In the genomic region with DNA sequence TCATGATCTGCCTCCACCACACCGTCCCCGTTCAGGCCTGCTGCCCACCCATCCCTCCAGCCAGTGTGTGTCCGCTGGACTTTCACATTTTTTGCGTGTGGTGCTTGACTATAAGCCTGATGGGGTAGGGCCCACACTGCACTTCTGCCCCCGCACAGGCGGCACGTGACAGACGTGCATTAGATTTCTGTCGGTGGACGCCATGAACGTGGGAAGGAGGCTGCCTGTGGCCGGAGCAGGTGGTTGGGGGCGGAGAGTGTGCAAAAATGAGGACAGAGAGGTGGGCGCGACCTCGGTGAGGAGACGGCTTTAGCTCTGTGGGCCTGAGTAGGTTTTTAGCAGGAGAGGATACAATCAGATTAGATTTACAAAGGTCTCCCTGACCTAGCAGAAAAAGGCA, we compare ENCODE assay signal across 1 cellular context.
TF ChIP-seq lines count a peak whose summit lies in the region.

No MANE protein-coding gene starts in this region.

TF ChIP-seq in HepG2, 621 proteins besides CTCF, POLR2A, EP300 and RAD21:
- no peak for TF ChIP-seq XBP1 (CRISPR knock-in tag; IDR thresholded peaks at IDR 0.05)
- no peak for TF ChIP-seq ZNF549 (CRISPR knock-in tag; IDR thresholded peaks at IDR 0.05)
- TF ChIP-seq, protein P1, sequence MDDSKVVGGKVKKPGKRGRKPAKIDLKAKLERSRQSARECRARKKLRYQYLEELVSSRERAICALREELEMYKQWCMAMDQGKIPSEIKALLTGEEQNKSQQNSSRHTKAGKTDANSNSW (CRISPR knock-in tag; IDR thresholded peaks at IDR 0.05; ENCODE audit: borderline replicate concordance), result no peak
- peak; percentile 55 for TF ChIP-seq AGO2 (optimal IDR thresholded peaks at IDR 0.05; ENCODE audit: low read depth, low read length)
- TF ChIP-seq, protein P2, sequence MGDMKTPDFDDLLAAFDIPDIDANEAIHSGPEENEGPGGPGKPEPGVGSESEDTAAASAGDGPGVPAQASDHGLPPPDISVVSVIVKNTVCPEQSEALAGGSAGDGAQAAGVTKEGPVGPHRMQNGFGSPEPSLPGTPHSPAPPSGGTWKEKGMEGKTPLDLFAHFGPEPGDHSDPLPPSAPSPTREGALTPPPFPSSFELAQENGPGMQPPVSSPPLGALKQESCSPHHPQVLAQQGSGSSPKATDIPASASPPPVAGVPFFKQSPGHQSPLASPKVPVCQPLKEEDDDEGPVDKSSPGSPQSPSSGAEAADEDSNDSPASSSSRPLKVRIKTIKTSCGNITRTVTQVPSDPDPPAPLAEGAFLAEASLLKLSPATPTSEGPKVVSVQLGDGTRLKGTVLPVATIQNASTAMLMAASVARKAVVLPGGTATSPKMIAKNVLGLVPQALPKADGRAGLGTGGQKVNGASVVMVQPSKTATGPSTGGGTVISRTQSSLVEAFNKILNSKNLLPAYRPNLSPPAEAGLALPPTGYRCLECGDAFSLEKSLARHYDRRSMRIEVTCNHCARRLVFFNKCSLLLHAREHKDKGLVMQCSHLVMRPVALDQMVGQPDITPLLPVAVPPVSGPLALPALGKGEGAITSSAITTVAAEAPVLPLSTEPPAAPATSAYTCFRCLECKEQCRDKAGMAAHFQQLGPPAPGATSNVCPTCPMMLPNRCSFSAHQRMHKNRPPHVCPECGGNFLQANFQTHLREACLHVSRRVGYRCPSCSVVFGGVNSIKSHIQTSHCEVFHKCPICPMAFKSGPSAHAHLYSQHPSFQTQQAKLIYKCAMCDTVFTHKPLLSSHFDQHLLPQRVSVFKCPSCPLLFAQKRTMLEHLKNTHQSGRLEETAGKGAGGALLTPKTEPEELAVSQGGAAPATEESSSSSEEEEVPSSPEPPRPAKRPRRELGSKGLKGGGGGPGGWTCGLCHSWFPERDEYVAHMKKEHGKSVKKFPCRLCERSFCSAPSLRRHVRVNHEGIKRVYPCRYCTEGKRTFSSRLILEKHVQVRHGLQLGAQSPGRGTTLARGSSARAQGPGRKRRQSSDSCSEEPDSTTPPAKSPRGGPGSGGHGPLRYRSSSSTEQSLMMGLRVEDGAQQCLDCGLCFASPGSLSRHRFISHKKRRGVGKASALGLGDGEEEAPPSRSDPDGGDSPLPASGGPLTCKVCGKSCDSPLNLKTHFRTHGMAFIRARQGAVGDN (CRISPR knock-in tag; IDR thresholded peaks at IDR 0.05), result 0 out of 2 replicates have a peak, but pooled peaks have one; percentile 15
- TF ChIP-seq ZNF468 (CRISPR knock-in tag; IDR thresholded peaks at IDR 0.05), result no peak
- TF ChIP-seq, protein P3, sequence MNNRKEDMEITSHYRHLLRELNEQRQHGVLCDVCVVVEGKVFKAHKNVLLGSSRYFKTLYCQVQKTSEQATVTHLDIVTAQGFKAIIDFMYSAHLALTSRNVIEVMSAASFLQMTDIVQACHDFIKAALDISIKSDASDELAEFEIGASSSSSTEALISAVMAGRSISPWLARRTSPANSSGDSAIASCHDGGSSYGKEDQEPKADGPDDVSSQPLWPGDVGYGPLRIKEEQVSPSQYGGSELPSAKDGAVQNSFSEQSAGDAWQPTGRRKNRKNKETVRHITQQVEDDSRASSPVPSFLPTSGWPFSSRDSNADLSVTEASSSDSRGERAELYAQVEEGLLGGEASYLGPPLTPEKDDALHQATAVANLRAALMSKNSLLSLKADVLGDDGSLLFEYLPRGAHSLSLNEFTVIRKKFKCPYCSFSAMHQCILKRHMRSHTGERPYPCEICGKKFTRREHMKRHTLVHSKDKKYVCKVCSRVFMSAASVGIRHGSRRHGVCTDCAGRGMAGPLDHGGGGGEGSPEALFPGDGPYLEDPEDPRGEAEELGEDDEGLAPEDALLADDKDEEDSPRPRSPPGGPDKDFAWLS (CRISPR knock-in tag; IDR thresholded peaks at IDR 0.05; ENCODE audit: borderline replicate concordance), result no peak
- TF ChIP-seq RBM22 (optimal IDR thresholded peaks at IDR 0.05; ENCODE audit: low read length), result peak; percentile 32
- TF ChIP-seq, protein P4, sequence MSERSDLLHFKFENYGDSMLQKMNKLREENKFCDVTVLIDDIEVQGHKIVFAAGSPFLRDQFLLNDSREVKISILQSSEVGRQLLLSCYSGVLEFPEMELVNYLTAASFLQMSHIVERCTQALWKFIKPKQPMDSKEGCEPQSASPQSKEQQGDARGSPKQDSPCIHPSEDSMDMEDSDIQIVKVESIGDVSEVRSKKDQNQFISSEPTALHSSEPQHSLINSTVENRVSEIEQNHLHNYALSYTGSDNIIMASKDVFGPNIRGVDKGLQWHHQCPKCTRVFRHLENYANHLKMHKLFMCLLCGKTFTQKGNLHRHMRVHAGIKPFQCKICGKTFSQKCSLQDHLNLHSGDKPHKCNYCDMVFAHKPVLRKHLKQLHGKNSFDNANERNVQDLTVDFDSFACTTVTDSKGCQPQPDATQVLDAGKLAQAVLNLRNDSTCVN (CRISPR knock-in tag; IDR thresholded peaks at IDR 0.05; ENCODE audit: borderline replicate concordance), result no peak
